11 cellular contexts compared by ENCODE assay signal in the genomic region with DNA sequence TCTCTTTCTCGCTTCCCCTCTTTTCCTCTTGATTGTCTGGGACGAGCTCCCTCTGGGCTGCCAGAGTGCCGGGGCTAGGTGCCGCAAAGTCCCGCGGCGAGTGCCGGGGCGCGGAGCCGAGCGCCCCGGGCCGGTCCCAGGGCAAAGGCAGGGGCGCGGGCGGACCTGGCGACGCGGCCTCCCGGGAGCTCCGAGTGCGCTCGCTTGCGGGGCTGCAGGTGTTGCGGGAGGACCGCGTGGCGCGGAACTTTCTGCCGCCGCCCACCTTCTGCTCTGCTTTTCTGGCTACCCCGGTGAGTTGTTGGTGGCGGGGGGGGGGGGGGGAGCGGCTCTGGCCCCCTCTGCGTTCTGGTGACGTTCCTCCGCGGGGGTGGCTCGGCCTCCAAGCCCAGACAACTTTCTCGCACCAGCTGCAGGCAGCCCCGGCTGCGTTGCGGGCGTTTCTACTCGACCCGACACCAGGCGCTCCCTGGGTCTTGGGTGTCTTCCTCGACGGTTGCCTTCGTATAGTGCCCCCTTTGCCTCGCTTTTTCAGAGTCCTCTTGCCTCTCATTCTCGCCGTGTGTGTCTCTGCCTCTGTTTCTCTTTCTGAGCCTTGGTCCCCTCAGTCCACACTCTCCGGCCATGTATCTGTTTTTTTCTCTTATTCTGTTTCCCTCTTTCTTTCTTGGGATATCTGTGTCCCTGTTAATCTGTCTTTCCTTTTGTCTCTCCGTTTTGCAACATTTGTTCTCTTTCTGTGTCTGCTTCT. TPM values are rescaled to one million over a fixed set of nuclear protein-coding genes. Genes with fewer than 3 reads are reported as not detected.
A peak's percentile ranks its signal among the peaks of the same experiment; 100 is the strongest.
DNase-seq lines count a peak whose midpoint lies in the region; ATAC-seq and TF ChIP-seq lines count a peak whose summit lies in the region.
"Had no signal": no experiment of that assay in that cellular context is flagged by ENCODE, and none has a peak within 500 bp of the region (broad histone marks: within the 10 kb centered on the region; RNA-seq: fewer than 3 reads in every experiment).

No MANE protein-coding gene starts in this region.

- DNase-seq in AG20443 (ENCODE audit: low spot score) (peak; percentile 6), ecto neural progenitor cell (ENCODE audit: low spot score) (peak; percentile 58), left colon (no peak), inferior parietal cortex (ENCODE audit: extremely low spot score) (no peak)
- DNase-seq in activated CD8-positive, alpha-beta memory T cell treated with anti-CD3 and anti-CD28 coated beads, Interleukin-2, amount 50 U/mL, for 4 hours: no peak
- DNase-seq: cortex of kidney; stimulated activated CD4-positive, alpha-beta T cell treated with anti-CD3 and anti-CD28 coated beads, Interleukin-4, amount 100 ng/mL, for 4 hours had no signal

- H3K9me3 ChIP-seq in neural cell (ENCODE audit: low read length): no peaks in the 10 kb centered on the region

- peak overlapping the region; percentile 76 for H3K9ac ChIP-seq in neural cell (ENCODE audit: low read length)

- H3K27me3 ChIP-seq in neural cell (ENCODE audit: insufficient read depth, low read depth, low read length): peaks cover 31% of the 10 kb centered on the region

- H3K27ac ChIP-seq in neural cell (ENCODE audit: low read length): no peak overlapping the region

- H3K36me3 ChIP-seq in neural cell (ENCODE audit: insufficient read depth, low read length): no peaks in the 10 kb centered on the region

- peak overlapping the region; percentile 10 for H2AFZ ChIP-seq in neural cell (ENCODE audit: low read depth, low read length)

- H3K9me2 ChIP-seq in neural cell (ENCODE audit: insufficient read depth, low read length): no peaks in the 10 kb centered on the region

- no peak for TF ChIP-seq EP300 in Ishikawa (IDR thresholded peaks at IDR 0.05; ENCODE audit: borderline replicate concordance)
- no peak for TF ChIP-seq EP300 in neural cell (conservative IDR thresholded peaks at IDR 0.05; ENCODE audit: poor library complexity, severe bottlenecking)

- TF ChIP-seq RAD21 in Ishikawa (IDR thresholded peaks at IDR 0.05; ENCODE audit: low read depth) (no peak), neural cell (conservative IDR thresholded peaks at IDR 0.05) (no peak)

- H3F3A ChIP-seq in neural cell (ENCODE audit: insufficient read depth, low read length, poor library complexity, severe bottlenecking): peaks cover 7% of the 10 kb centered on the region

- intact Hi-C loops in left colon (cut with DNase I, micrococcal nuclease): no loop called here

- peaks cover 16% of the 10 kb centered on the region for H3K79me2 ChIP-seq in neural cell (replicated peaks; ENCODE audit: insufficient read depth, low read length)

- no peak for TF ChIP-seq CTCF in neural cell (IDR thresholded peaks at IDR 0.05; ENCODE audit: poor library complexity, severe bottlenecking)

- H4K20me1 ChIP-seq in neural cell (ENCODE audit: insufficient read depth): no peaks in the 10 kb centered on the region

- ATAC-seq in left colon: no peak
- no peak for ATAC-seq in GM21619 (IDR thresholded peaks at IDR 0.05; ENCODE audit: unreplicated experiment)

- peak overlapping the region; percentile 86 for H3K4me3 ChIP-seq in neural cell (ENCODE audit: low read length)

- H3K4me2 ChIP-seq in neural cell (ENCODE audit: low read length): peak overlapping the region; percentile 85

TF ChIP-seq in Ishikawa, 13 proteins besides CTCF, POLR2A, EP300 and RAD21:
- TF ChIP-seq TAF1 (IDR thresholded peaks at IDR 0.05; ENCODE audit: low read depth) (0 out of 2 replicates have a peak, but pooled peaks have one; percentile 3), REST (IDR thresholded peaks at IDR 0.05; ENCODE audit: low read depth) (no peak)

TF ChIP-seq in neural cell, 6 proteins besides CTCF, POLR2A, EP300 and RAD21:
- TF ChIP-seq MXI1 (conservative IDR thresholded peaks at IDR 0.05; ENCODE audit: poor library complexity, severe bottlenecking) (peak; percentile 73), POLR2AphosphoS5 (IDR thresholded peaks at IDR 0.05) (no peak), REST (IDR thresholded peaks at IDR 0.05; ENCODE audit: borderline replicate concordance) (no peak), EZH2 (IDR thresholded peaks at IDR 0.05; ENCODE audit: borderline replicate concordance, insufficient read depth, low read length, poor library complexity, severe bottlenecking) (no peak)

RNA-seq across cellular contexts. Expression of gene GALNT13, which starts 0.8 kb away (rescaled TPM):
- 10.9 and 12.4 TPM in 2 replicates for polyA plus RNA-seq in neural cell
- 26.8 and 29.3 TPM in 2 replicates for polyA minus RNA-seq in neural cell
- under 1 TPM; 0.31 to 0.50 TPM for total RNA-seq in left colon
- total RNA-seq: liver had no signal
- polyA plus RNA-seq: liver had no signal

Comparison
In these comparisons a context has a peak if more than half of its experiments do, and no peak if none do; other contexts are left out.
1. DNase-seq: peak in AG20443 (single experiment) and ecto neural progenitor cell (single experiment); none in left colon (0 of 2), activated CD8-positive, alpha-beta memory T cell treated with anti-CD3 and anti-CD28 coated beads, Interleukin-2, amount 50 U/mL, for 4 hours (single experiment) and inferior parietal cortex (single experiment).